In genomic region chr10:97633921-97634320, GRCh38 we compare ENCODE assay signal across 6 cellular contexts. TPM values are rescaled to one million over a fixed set of nuclear protein-coding genes. Genes with fewer than 3 reads are reported as not detected.
A peak's percentile ranks its signal among the peaks of the same experiment; 100 is the strongest.
DNase-seq lines count a peak whose midpoint lies in the region; ATAC-seq and TF ChIP-seq lines count a peak whose summit lies in the region.

No MANE protein-coding gene starts in this region.

- no peaks in the 10 kb centered on the region for H3K27me3 ChIP-seq in subcutaneous abdominal adipose tissue (ENCODE audit: control insufficient read depth in 5 of 5, insufficient read depth in 4 of 5, low read length in 5 of 5)

- no peak for ATAC-seq in GM21381 (IDR thresholded peaks at IDR 0.05; ENCODE audit: unreplicated experiment)

- no peaks in the 10 kb centered on the region for H3K9me3 ChIP-seq in subcutaneous abdominal adipose tissue (ENCODE audit: control insufficient read depth in 5 of 5, low read length in 5 of 5)

- no peak overlapping the region for H3K27ac ChIP-seq in subcutaneous abdominal adipose tissue (ENCODE audit: low read depth, low read length)

- H3K4me3 ChIP-seq in fibroblast of the aortic adventitia (ENCODE audit: low read depth, low read length) = peak overlapping the region; percentile 90
- H3K4me3 ChIP-seq in subcutaneous abdominal adipose tissue (ENCODE audit: low read depth in 1 of 5, low read length in 5 of 5) = peak overlapping the region; percentile 82 to 94 (median 89)

- peak overlapping the region in 2 of 5 donors; percentile 61 to 78 for H3K9ac ChIP-seq in subcutaneous abdominal adipose tissue (ENCODE audit: low read length in 5 of 5)

- TF ChIP-seq CTCF in fibroblast of the aortic adventitia (IDR thresholded peaks at IDR 0.05; ENCODE audit: insufficient read depth, low read length) = peak; percentile 11

- H3K36me3 ChIP-seq in subcutaneous abdominal adipose tissue (ENCODE audit: control insufficient read depth in 5 of 5, insufficient read depth in 5 of 5, low read length in 5 of 5) = no peaks in the 10 kb centered on the region

- H3K4me1 ChIP-seq in subcutaneous abdominal adipose tissue (ENCODE audit: control insufficient read depth in 5 of 5, insufficient read depth in 5 of 5, low read length in 5 of 5) = peaks cover 0 to 15% (median 13%) of the 10 kb centered on the region in 5 donors

- DNase-seq in DMS53 (lab: John Stamatoyannopoulos, UW) = peak; percentile 89
- DNase-seq in RKO (ENCODE audit: low spot score) = peak; percentile 75
- no peak for DNase-seq in fibroblast of the aortic adventitia (ENCODE audit: low read depth)
- DNase-seq in H4 (ENCODE audit: low spot score) = no peak

RNA-seq across cellular contexts. Expression of gene MORN4, which starts 0.6 kb away (rescaled TPM):
- total RNA-seq in fibroblast of the aortic adventitia (ENCODE audit: low replicate concordance) = 6.5 and 10.1 TPM in 2 replicates
- total RNA-seq in H4 (2014; rRNA removed; shearing (Covaris generic)) = 4.2 and 5.6 TPM in 2 replicates

RNA-seq across cellular contexts. Expression of gene PI4K2A, which starts 6.5 kb away (rescaled TPM):
- total RNA-seq in fibroblast of the aortic adventitia (ENCODE audit: low replicate concordance) = 10.1 and 22.3 TPM in 2 replicates
- 10.8 and 10.9 TPM in 2 replicates for total RNA-seq in H4 (2014; rRNA removed; shearing (Covaris generic))

RNA-seq across cellular contexts. Expression of gene C10orf62, which starts 44.4 kb away (rescaled TPM):
- not detected in 2 replicates for total RNA-seq in fibroblast of the aortic adventitia (ENCODE audit: low replicate concordance)
- not detected in 2 replicates for total RNA-seq in H4 (2014; rRNA removed; shearing (Covaris generic))

RNA-seq across cellular contexts. Expression of gene HOGA1, which starts 49.7 kb away (rescaled TPM):
- total RNA-seq in fibroblast of the aortic adventitia (ENCODE audit: low replicate concordance) = 0.08 and 0.72 TPM in 2 replicates
- 0.97 and 1.3 TPM in 2 replicates for total RNA-seq in H4 (2014; rRNA removed; shearing (Covaris generic))

RNA-seq across cellular contexts. Expression of gene AVPI1, which starts 53.1 kb away (rescaled TPM):
- total RNA-seq in fibroblast of the aortic adventitia (ENCODE audit: low replicate concordance) = 20.2 TPM in 2 replicates
- 26.8 and 32.1 TPM in 2 replicates for total RNA-seq in H4 (2014; rRNA removed; shearing (Covaris generic))

Comparison
In these comparisons a context has a peak if more than half of its experiments do, and no peak if none do; other contexts are left out.
1. DNase-seq: peak in DMS53 (single experiment) and RKO (single experiment); none in fibroblast of the aortic adventitia (single experiment) and H4 (single experiment).